In the genomic region with DNA sequence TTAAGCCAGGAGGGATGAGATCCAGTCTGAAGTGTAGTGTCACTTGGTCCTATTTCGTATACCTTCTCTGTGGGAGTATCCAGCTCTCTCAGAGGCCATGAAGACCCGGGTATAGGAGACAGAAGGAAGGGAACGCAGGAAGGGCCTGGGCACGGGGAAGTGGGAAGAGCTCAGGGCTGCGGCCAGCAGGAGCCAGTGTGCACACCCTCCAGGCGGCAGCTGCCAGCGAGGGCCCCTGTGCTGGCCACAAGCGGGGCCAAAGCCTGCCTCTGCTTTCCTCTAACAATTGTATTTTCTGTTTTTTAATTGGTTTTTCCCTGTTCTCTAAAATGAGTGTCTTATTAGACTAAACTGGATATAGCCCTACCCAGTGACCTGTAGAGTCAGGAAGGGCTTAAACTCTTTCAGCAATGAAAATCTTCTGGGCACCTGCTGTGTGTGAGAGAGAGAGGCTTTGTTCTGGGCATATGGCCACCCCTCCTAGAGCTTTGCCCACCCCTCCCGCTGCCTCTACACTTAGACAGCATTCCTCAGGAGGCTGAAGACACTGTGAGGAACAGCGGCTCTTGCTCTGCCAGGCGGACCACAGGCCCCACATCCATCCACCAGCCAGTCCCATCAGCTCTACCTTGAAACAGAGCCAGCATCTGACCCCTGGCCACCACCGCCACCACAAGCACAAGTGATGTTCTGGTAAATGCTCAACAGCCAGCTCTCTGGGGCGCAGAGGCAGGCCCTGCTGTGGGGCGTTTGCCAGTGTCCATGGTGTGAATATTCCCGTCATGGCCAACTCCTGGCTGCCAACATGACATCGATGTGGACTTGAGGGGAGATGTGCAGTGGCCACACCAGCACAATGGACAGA, we compare ENCODE assay signal across 29 cellular contexts. TPM values are rescaled to one million over a fixed set of nuclear protein-coding genes. Genes with fewer than 3 reads are reported as not detected.
DNase-seq lines count a peak whose midpoint lies in the region; ATAC-seq and TF ChIP-seq lines count a peak whose summit lies in the region.
"Had no signal": no experiment of that assay in that cellular context is flagged by ENCODE, and none has a peak within 500 bp of the region (broad histone marks: within the 10 kb centered on the region; RNA-seq: fewer than 3 reads in every experiment).

No MANE protein-coding gene starts in this region.

- H3K36me3 ChIP-seq in left ventricle myocardium inferior (peaks cover 66% of the 10 kb centered on the region), neuronal stem cell (replicated peaks in 1 of 2; ENCODE audit: control insufficient read depth in 2 of 2, insufficient read depth in 2 of 2, low read length in 2 of 2) (no peaks in the 10 kb centered on the region), tibial nerve (peaks cover 0 to 27% (median 0%) of the 10 kb centered on the region in 3 donors)
- H3K36me3 ChIP-seq: breast epithelium had no signal

- H3K4me3 Mint-ChIP-seq in chondrocyte (ENCODE audit: unreplicated experiment): no peak overlapping the region
- no peak overlapping the region for H3K4me3 Mint-ChIP-seq in endothelial cell (ENCODE audit: unreplicated experiment)
- H3K4me3 Mint-ChIP-seq: CD8-positive, alpha-beta T cell; IgD-negative memory B cell; nephron progenitor cell had no signal

- intact Hi-C loops in left ventricle myocardium inferior (cut with micrococcal nuclease): no loop called here

- peak overlapping the region; percentile 93 for H2BK12ac ChIP-seq in neuronal stem cell (ENCODE audit: low read length)

- no peak overlapping the region for H2BK5ac ChIP-seq in neuronal stem cell (ENCODE audit: low read length)

- no peaks in the 10 kb centered on the region for H3K27me3 ChIP-seq in left ventricle myocardium inferior (ENCODE audit: low read depth)
- peaks cover 0 to 19% (median 2%) of the 10 kb centered on the region in 3 experiments for H3K27me3 ChIP-seq in neuronal stem cell (ENCODE audit: control insufficient read depth in 3 of 3, insufficient read depth in 3 of 3, low read depth in 1 of 3, low read length in 3 of 3)
- H3K27me3 ChIP-seq in tibial nerve: no peaks in the 10 kb centered on the region
- H3K27me3 ChIP-seq: breast epithelium, dorsolateral prefrontal cortex had no signal

- H3K4me1 ChIP-seq in left ventricle myocardium inferior: peaks cover 100% of the 10 kb centered on the region
- H3K4me1 ChIP-seq in neuronal stem cell (ENCODE audit: control insufficient read depth in 2 of 2, insufficient read depth in 1 of 2, low read depth in 1 of 2, low read length in 2 of 2): peaks cover 3 to 13% of the 10 kb centered on the region in 2 donors
- peaks cover 0 to 76% (median 38%) of the 10 kb centered on the region in 4 donors for H3K4me1 ChIP-seq in tibial nerve
- H3K4me1 ChIP-seq: breast epithelium had no signal

- H3K4me2 ChIP-seq in neuronal stem cell (ENCODE audit: insufficient read depth, low read length, poor library complexity, severe bottlenecking): no peak overlapping the region

- no peak for TF ChIP-seq EP300 in tibial nerve (IDR thresholded peaks at IDR 0.05)

- H4K91ac ChIP-seq in neuronal stem cell (ENCODE audit: low read depth, low read length, poor library complexity): peak overlapping the region; percentile 83

- H3K79me1 ChIP-seq in neuronal stem cell (ENCODE audit: low read depth, low read length): no peaks in the 10 kb centered on the region

- no peak for TF ChIP-seq CTCF in chondrocyte (IDR thresholded peaks at IDR 0.05)
- no peak for TF ChIP-seq CTCF in left ventricle myocardium inferior (IDR thresholded peaks at IDR 0.05; ENCODE audit: borderline replicate concordance)
- no peak for TF ChIP-seq CTCF in tibial nerve (IDR thresholded peaks at IDR 0.05)
- TF ChIP-seq CTCF in endothelial cell (IDR thresholded peaks at IDR 0.05; ENCODE audit: unreplicated experiment): no peak
- TF ChIP-seq CTCF in RWPE1 (conservative IDR thresholded peaks at IDR 0.05; ENCODE audit: low read depth): no peak

- peak overlapping the region; percentile 99 for H2AK5ac ChIP-seq in neuronal stem cell (ENCODE audit: low read depth, low read length)

- peak overlapping the region; percentile 88 for H3K18ac ChIP-seq in neuronal stem cell (ENCODE audit: low read length)

- H2BK120ac ChIP-seq in neuronal stem cell (ENCODE audit: low read depth, low read length): peak overlapping the region; percentile 77

- no peak overlapping the region for H3K14ac ChIP-seq in neuronal stem cell (ENCODE audit: low read length)

- CTCF ChIA-PET in RWPE1 (lab: Yijun Ruan, JAX): interaction anchor here (0.6 to 1.4 kb wide), 3 partner anchors 20 to 527 kb away, joined by 3 to 5 read pairs (median 3); partner anchors contain the start of gene LIMS2

- no peak overlapping the region for H4K8ac ChIP-seq in neuronal stem cell (ENCODE audit: low read depth, low read length)

- peak overlapping the region; percentile 14 for H3K27ac Mint-ChIP-seq in chondrocyte (ENCODE audit: unreplicated experiment)
- H3K27ac Mint-ChIP-seq in endothelial cell (ENCODE audit: unreplicated experiment): no peak overlapping the region
- H3K27ac Mint-ChIP-seq: CD8-positive, alpha-beta T cell; nephron progenitor cell had no signal

- H3K4ac ChIP-seq in neuronal stem cell (ENCODE audit: low read length): no peak overlapping the region

- no peak overlapping the region for H3K9ac ChIP-seq in neuronal stem cell (ENCODE audit: low read depth, low read length, poor library complexity)

- H3K9me3 ChIP-seq in left ventricle myocardium inferior (replicated peaks) (no peaks in the 10 kb centered on the region), neuronal stem cell (replicated peaks in 1 of 2; ENCODE audit: control insufficient read depth in 2 of 2, insufficient read depth in 1 of 2, low read depth in 1 of 2, low read length in 2 of 2) (peaks cover 0 to 2% of the 10 kb centered on the region in 2 donors), tibial nerve (no peaks in the 10 kb centered on the region)
- H3K9me3 ChIP-seq: breast epithelium had no signal

- H2BK15ac ChIP-seq in neuronal stem cell (ENCODE audit: low read length): peak overlapping the region; percentile 99

- H3K4me3 ChIP-seq in left ventricle myocardium inferior (peak overlapping the region; percentile 36), neuronal stem cell (ENCODE audit: low read length in 2 of 2) (no peak overlapping the region), tibial nerve (no peak overlapping the region)
- H3K4me3 ChIP-seq: breast epithelium, dorsolateral prefrontal cortex had no signal

- no peak for TF ChIP-seq POLR2A in tibial nerve (IDR thresholded peaks at IDR 0.05)

- H3K23ac ChIP-seq in neuronal stem cell (ENCODE audit: low read depth, low read length, poor library complexity): peak overlapping the region; percentile 60

- DNase-seq in chondrocyte (ENCODE audit: low spot score) (no peak), left ventricle myocardium inferior (peak; percentile 72), neuronal stem cell (ENCODE audit: low spot score) (peak; percentile 47), tibial nerve (ENCODE audit: low spot score in 2 of 2) (no peak), endothelial cell (ENCODE audit: low spot score) (no peak), RWPE1 (ENCODE audit: low spot score) (no peak)
- DNase-seq in stimulated activated CD4-positive, alpha-beta T cell treated with anti-CD3 and anti-CD28 coated beads, Interleukin-12 subunit alpha, Interleukin-12 subunit beta, amount 100 ng/mL, for 4 hours: no peak
- DNase-seq: activated CD4-positive, alpha-beta T cell treated with anti-CD3 and anti-CD28 coated beads, Interleukin-2, amount 50 U/mL, for 4 hours; activated CD8-positive, alpha-beta memory T cell treated with anti-CD3 and anti-CD28 coated beads, Interleukin-2, amount 50 U/mL, for 48 hours; activated gamma-delta T cell; CD8-positive, alpha-beta T cell; DMS53; dorsolateral prefrontal cortex; erythroblast; GF-D8; GOT3; kidney glomerular epithelial cell; NCI-H146; NCI-H2171 treated with DMSO at 0.1 percent for 48 hours; NCI-H774; nephron progenitor cell; PC-3 had no signal

- no peak for ATAC-seq in HG02678 (IDR thresholded peaks at IDR 0.05; ENCODE audit: unreplicated experiment)
- ATAC-seq: CD8-positive, alpha-beta T cell; PC-3 had no signal

- POLR2A ChIA-PET in RWPE1 (lab: Yijun Ruan, JAX; ENCODE audit: low non-redundant PET): no interaction called here

- no CpG with 5 or more reads among the region's 16 CpGs for WGBS in neuronal stem cell (ENCODE audit: extremely low coverage in 2 of 2, insufficient read length in 2 of 2, insufficient replicate concordance in 1 of 2), 2 donors
- 75 to 77% methylated on average over 16 of the region's 16 CpGs for WGBS in tibial nerve, 2 donors

- H3K9me3 Mint-ChIP-seq in chondrocyte (ENCODE audit: low read depth): no peaks in the 10 kb centered on the region
- H3K9me3 Mint-ChIP-seq in endothelial cell (ENCODE audit: unreplicated experiment): no peaks in the 10 kb centered on the region
- H3K9me3 Mint-ChIP-seq: CD8-positive, alpha-beta T cell; nephron progenitor cell had no signal

- peak overlapping the region; percentile 28 for H2AFZ ChIP-seq in neuronal stem cell (ENCODE audit: low read length)

- H3K27ac ChIP-seq in left ventricle myocardium inferior (replicated peaks) (peak overlapping the region; percentile 99), neuronal stem cell (replicated peaks; ENCODE audit: low read length) (peak overlapping the region; percentile 57), tibial nerve (peak overlapping the region; percentile 52 to 92 (median 86)), RWPE1 (no peak overlapping the region)
- H3K27ac ChIP-seq: VCaP had no signal

- H3K27me3 Mint-ChIP-seq in chondrocyte (ENCODE audit: low read depth): no peaks in the 10 kb centered on the region
- peaks cover 18% of the 10 kb centered on the region for H3K27me3 Mint-ChIP-seq in endothelial cell (ENCODE audit: unreplicated experiment)

- H3K36me3 Mint-ChIP-seq in chondrocyte (ENCODE audit: low read depth) (peaks cover 14% of the 10 kb centered on the region), endothelial cell (ENCODE audit: low read depth, unreplicated experiment) (no peaks in the 10 kb centered on the region)
- H3K36me3 Mint-ChIP-seq: CD8-positive, alpha-beta T cell; IgD-negative memory B cell had no signal

- H3K4me1 Mint-ChIP-seq in chondrocyte (ENCODE audit: low read depth): peaks cover 38% of the 10 kb centered on the region
- H3K4me1 Mint-ChIP-seq in endothelial cell (ENCODE audit: unreplicated experiment): peaks cover 4% of the 10 kb centered on the region

RNA-seq across cellular contexts. Expression of gene GPR17, which starts 9.5 kb away (rescaled TPM):
- total RNA-seq in chondrocyte (not detected in 3 replicates), left ventricle myocardium inferior (0.16 TPM), tibial nerve (1 to 10 TPM; 1.1 to 1.6 (median 1.2) TPM), endothelial cell (ENCODE audit: unreplicated experiment) (0.15 TPM)
- polyA plus RNA-seq in neuronal stem cell (2013, experiment 1 of 2): 0.06 TPM
- polyA plus RNA-seq in neuronal stem cell (2013, experiment 2 of 2): 0.04 TPM
- total RNA-seq: breast epithelium; CD8-positive, alpha-beta T cell; renal cortical epithelial cell; SK-MEL-5; T-helper 2 cell treated with Interferon-gamma antibody and Interleukin-4, amounts not matched to agents 100 ng/mL and 5 ng/mL, for 36 hours had no signal
- polyA plus RNA-seq: IgD-negative memory B cell had no signal

RNA-seq across cellular contexts. Expression of gene LIMS2, which starts 19.9 kb away (rescaled TPM):
- total RNA-seq in chondrocyte (75.3 to 173 TPM (median 171 TPM) in 3 replicates), left ventricle myocardium inferior (173 TPM), tibial nerve (100 to 1,000 TPM in 2 of 4 donors, 10 to 100 TPM in 2; 86.1 to 111 (median 98.1) TPM), endothelial cell (ENCODE audit: unreplicated experiment) (3.8 TPM)
- 2.1 TPM for polyA plus RNA-seq in neuronal stem cell (2013, experiment 1 of 2)
- 1.6 TPM for polyA plus RNA-seq in neuronal stem cell (2013, experiment 2 of 2)

RNA-seq across cellular contexts. Expression of gene SFT2D3, which starts 45.9 kb away (rescaled TPM):
- total RNA-seq in chondrocyte (5.1 to 7.2 TPM (median 7.1 TPM) in 3 replicates), left ventricle myocardium inferior (2.9 TPM), tibial nerve (10 to 100 TPM; 10.7 to 13.6 (median 12.4) TPM), endothelial cell (ENCODE audit: unreplicated experiment) (4.9 TPM)
- 20.6 TPM for polyA plus RNA-seq in neuronal stem cell (2013, experiment 1 of 2)
- polyA plus RNA-seq in neuronal stem cell (2013, experiment 2 of 2): 22.3 TPM
- polyA plus RNA-seq: IgD-negative memory B cell had no signal

Comparison
In these comparisons a context has a peak if more than half of its experiments do, and no peak if none do; other contexts are left out.
1. DNase-seq: peak in left ventricle myocardium inferior (single experiment) and neuronal stem cell (single experiment); none in chondrocyte (single experiment), tibial nerve (0 of 2), stimulated activated CD4-positive, alpha-beta T cell treated with anti-CD3 and anti-CD28 coated beads, Interleukin-12 subunit alpha, Interleukin-12 subunit beta, amount 100 ng/mL, for 4 hours (single experiment), endothelial cell (single experiment) and RWPE1 (single experiment).
2. RNA of gene LIMS2, which starts 19.9 kb away (total RNA-seq): 173 TPM in left ventricle myocardium inferior (single experiment), 75.3 to 173 TPM in chondrocyte and 86.1 to 111 TPM in tibial nerve; 3.8 TPM in endothelial cell (single experiment); every median in the first group is over 10 times any median in the second.